Comparison of ENCODE assay signal across 21 cellular contexts in the genomic region with DNA sequence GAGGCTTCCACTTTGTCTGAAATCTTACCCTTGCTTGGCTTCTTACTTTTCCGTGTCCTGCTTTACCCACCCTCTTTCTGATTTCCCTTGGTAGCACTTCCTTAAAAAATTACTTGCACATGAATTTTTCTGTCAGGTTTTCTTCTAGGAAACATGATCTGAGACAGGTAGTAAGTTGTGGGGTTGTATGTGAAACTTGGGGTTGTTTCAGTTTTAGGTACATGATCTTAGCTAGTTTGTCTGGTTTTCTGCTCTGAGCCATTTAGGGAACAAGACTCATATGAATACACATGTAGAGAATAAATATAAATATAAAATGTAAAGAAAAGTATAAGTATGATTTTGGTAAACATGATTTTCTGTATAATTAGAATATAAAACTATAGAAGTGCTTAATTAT. TPM values are rescaled to one million over a fixed set of nuclear protein-coding genes. Genes with fewer than 3 reads are reported as not detected.
DNase-seq lines count a peak whose midpoint lies in the region; ATAC-seq and TF ChIP-seq lines count a peak whose summit lies in the region.
"Had no signal": no experiment of that assay in that cellular context is flagged by ENCODE, and none has a peak within 500 bp of the region (broad histone marks: within the 10 kb centered on the region; RNA-seq: fewer than 3 reads in every experiment).

No MANE protein-coding gene starts in this region.

- peak overlapping the region; percentile 52 for H3K27ac Mint-ChIP-seq in endothelial cell (ENCODE audit: unreplicated experiment)
- H3K27ac Mint-ChIP-seq in glutamatergic neuron (ENCODE audit: unreplicated experiment): no peak overlapping the region
- H3K27ac Mint-ChIP-seq: activated CD4-positive, alpha-beta T cell treated with anti-CD3 and anti-CD28 coated beads, Interleukin-2, amount 10 ng/mL, durations not matched to agents 24 days and 14 days; activated naive CD8-positive, alpha-beta T cell treated with anti-CD3 and anti-CD28 coated beads for 36 hours; immature natural killer cell; naive thymus-derived CD4-positive, alpha-beta T cell; stimulated activated naive B cell treated with anti-CD40 and anti-IgM and Interleukin-4, amounts not matched to agents 10 μg/mL and 1 μg/mL and 100 μg/mL, for 72 hours had no signal

- intact Hi-C loops in sciatic nerve (cut with DNase I): no loop called here

- ATAC-seq in GM18907 (IDR thresholded peaks at IDR 0.05; ENCODE audit: unreplicated experiment): peak; percentile 62
- ATAC-seq in GM21529 (IDR thresholded peaks at IDR 0.05; ENCODE audit: unreplicated experiment): peak; percentile 79
- peak; percentile 62 for ATAC-seq in HG03095 (IDR thresholded peaks at IDR 0.05; ENCODE audit: unreplicated experiment)
- no peak for ATAC-seq in sciatic nerve
- ATAC-seq: esophagus mucosa; naive thymus-derived CD4-positive, alpha-beta T cell; stimulated activated naive B cell treated with anti-CD40 and anti-IgM and Interleukin-4, amounts not matched to agents 10 μg/mL and 1 μg/mL and 100 μg/mL, for 72 hours had no signal

- no peaks in the 10 kb centered on the region for H3K27me3 Mint-ChIP-seq in endothelial cell (ENCODE audit: unreplicated experiment)
- H3K27me3 Mint-ChIP-seq in glutamatergic neuron (ENCODE audit: unreplicated experiment): no peaks in the 10 kb centered on the region

- H3K4me3 Mint-ChIP-seq in endothelial cell (ENCODE audit: unreplicated experiment): no peak overlapping the region
- H3K4me3 Mint-ChIP-seq in glutamatergic neuron (ENCODE audit: unreplicated experiment): no peak overlapping the region
- H3K4me3 Mint-ChIP-seq: activated CD4-positive, alpha-beta T cell treated with anti-CD3 and anti-CD28 coated beads, Interleukin-2, amount 10 ng/mL, durations not matched to agents 24 days and 14 days; activated naive CD8-positive, alpha-beta T cell treated with anti-CD3 and anti-CD28 coated beads for 36 hours; immature natural killer cell; naive thymus-derived CD4-positive, alpha-beta T cell; stimulated activated naive B cell treated with anti-CD40 and anti-IgM and Interleukin-4, amounts not matched to agents 10 μg/mL and 1 μg/mL and 100 μg/mL, for 72 hours had no signal

- H3K9me3 Mint-ChIP-seq in endothelial cell (ENCODE audit: unreplicated experiment): no peaks in the 10 kb centered on the region
- H3K9me3 Mint-ChIP-seq in glutamatergic neuron (ENCODE audit: unreplicated experiment): no peaks in the 10 kb centered on the region
- H3K9me3 Mint-ChIP-seq: activated CD4-positive, alpha-beta T cell treated with anti-CD3 and anti-CD28 coated beads, Interleukin-2, amount 10 ng/mL, durations not matched to agents 24 days and 14 days; activated naive CD8-positive, alpha-beta T cell treated with anti-CD3 and anti-CD28 coated beads for 36 hours; immature natural killer cell had no signal

- H3K36me3 Mint-ChIP-seq in endothelial cell (ENCODE audit: low read depth, unreplicated experiment): no peaks in the 10 kb centered on the region
- no peaks in the 10 kb centered on the region for H3K36me3 Mint-ChIP-seq in glutamatergic neuron (ENCODE audit: unreplicated experiment)
- H3K36me3 Mint-ChIP-seq: activated naive CD8-positive, alpha-beta T cell treated with anti-CD3 and anti-CD28 coated beads for 36 hours; immature natural killer cell; naive thymus-derived CD4-positive, alpha-beta T cell; stimulated activated naive B cell treated with anti-CD40 and anti-IgM and Interleukin-4, amounts not matched to agents 10 μg/mL and 1 μg/mL and 100 μg/mL, for 72 hours had no signal

- DNase-seq in endothelial cell (ENCODE audit: low spot score) (no peak), middle frontal gyrus (ENCODE audit: extremely low spot score, low spot score) (no peak), glutamatergic neuron (no peak), sciatic nerve (ENCODE audit: low spot score) (no peak)
- DNase-seq in effector CD8-positive, alpha-beta T cell (lab: John Stamatoyannopoulos, UW): no peak
- DNase-seq: activated CD4-positive, alpha-beta T cell treated with anti-CD3 and anti-CD28 coated beads, Interleukin-2, amount 10 ng/mL, durations not matched to agents 24 days and 14 days; activated naive CD8-positive, alpha-beta T cell treated with anti-CD3 and anti-CD28 coated beads for 36 hours; activated T-cell treated with anti-CD3 and anti-CD28 coated beads, Interleukin-2, amount 50 U/mL, for 1 hour; dorsolateral prefrontal cortex; immature natural killer cell; naive thymus-derived CD4-positive, alpha-beta T cell; NCI-H2029 treated with DMSO at 0.1 percent for 48 hours; NCI-H69; Peyer's patch; SK-N-SH; stimulated activated naive B cell treated with anti-CD40 and anti-IgM and Interleukin-4, amounts not matched to agents 10 μg/mL and 1 μg/mL and 100 μg/mL, for 72 hours; tibial artery had no signal

- H3K4me1 Mint-ChIP-seq in endothelial cell (ENCODE audit: unreplicated experiment) (peaks cover 15% of the 10 kb centered on the region), glutamatergic neuron (ENCODE audit: low read depth, unreplicated experiment) (no peaks in the 10 kb centered on the region)
- H3K4me1 Mint-ChIP-seq: activated CD4-positive, alpha-beta T cell treated with anti-CD3 and anti-CD28 coated beads, Interleukin-2, amount 10 ng/mL, durations not matched to agents 24 days and 14 days; immature natural killer cell; naive thymus-derived CD4-positive, alpha-beta T cell; stimulated activated naive B cell treated with anti-CD40 and anti-IgM and Interleukin-4, amounts not matched to agents 10 μg/mL and 1 μg/mL and 100 μg/mL, for 72 hours had no signal

- TF ChIP-seq CTCF in endothelial cell (IDR thresholded peaks at IDR 0.05; ENCODE audit: unreplicated experiment): no peak
- no peak for TF ChIP-seq CTCF in glutamatergic neuron (IDR thresholded peaks at IDR 0.05; ENCODE audit: partially characterized antibody, unreplicated experiment)

RNA-seq across cellular contexts. Expression of a gene that starts 17.4 kb away (rescaled TPM):
- 147 TPM for total RNA-seq in endothelial cell (ENCODE audit: unreplicated experiment)
- total RNA-seq in glutamatergic neuron (ENCODE audit: unreplicated experiment): 50.1 TPM
- 49.8 TPM for total RNA-seq in sciatic nerve

RNA-seq across cellular contexts. Expression of a gene that starts 54.1 kb away (rescaled TPM):
- total RNA-seq in endothelial cell (ENCODE audit: unreplicated experiment) (102 TPM), glutamatergic neuron (ENCODE audit: unreplicated experiment) (160 TPM), sciatic nerve (62.7 TPM)

RNA-seq across cellular contexts. Expression of a gene that starts 59.2 kb away (rescaled TPM):
- total RNA-seq in endothelial cell (ENCODE audit: unreplicated experiment): 123 TPM
- total RNA-seq in glutamatergic neuron (ENCODE audit: unreplicated experiment): 47.5 TPM
- 43.4 TPM for total RNA-seq in sciatic nerve
